11 cellular contexts compared by ENCODE assay signal in genomic region chr2:88754585-88755305, GRCh38.
DNase-seq lines count a peak whose midpoint lies in the region; ATAC-seq and TF ChIP-seq lines count a peak whose summit lies in the region.
"Had no signal": no experiment of that assay in that cellular context is flagged by ENCODE, and none has a peak within 500 bp of the region (broad histone marks: within the 10 kb centered on the region; RNA-seq: fewer than 3 reads in every experiment).

No MANE protein-coding gene starts in this region.

- H3K4me2 ChIP-seq in PC-3 (ENCODE audit: low read length): no peak overlapping the region

- H3K4me3 ChIP-seq in PC-3 (ENCODE audit: low read length): no peak overlapping the region
- H3K4me3 ChIP-seq: gastroesophageal sphincter, pancreas had no signal

- intact Hi-C loops in PC-3 (cut with micrococcal nuclease): no loop called here

- peaks cover 9% of the 10 kb centered on the region for H3K9me3 Mint-ChIP-seq in activated naive CD8-positive, alpha-beta T cell treated with anti-CD3 and anti-CD28 coated beads for 36 hours

- H3F3A ChIP-seq in PC-3 (ENCODE audit: low read length, unreplicated experiment): no peaks in the 10 kb centered on the region

- H4K20me1 ChIP-seq in PC-3 (ENCODE audit: low read length): no peaks in the 10 kb centered on the region

- H3K27me3 ChIP-seq in PC-3 (ENCODE audit: low read length): no peaks in the 10 kb centered on the region
- H3K27me3 ChIP-seq: gastroesophageal sphincter, pancreas had no signal

- DNase-seq in activated naive CD8-positive, alpha-beta T cell treated with anti-CD3 and anti-CD28 coated beads for 36 hours: no peak
- no peak for DNase-seq in T1000 (lab: John Stamatoyannopoulos, UW)
- no peak for DNase-seq in DMS114 treated with DMSO at 0.1 percent for 48 hours (lab: John Stamatoyannopoulos, UW; ENCODE audit: unreplicated experiment)
- no peak for DNase-seq in EL
- DNase-seq in PC-3: no peak
- DNase-seq: NCI-H187 treated with DMSO at 0.1 percent for 48 hours had no signal

- H3K36me3 ChIP-seq in PC-3 (ENCODE audit: low read depth, low read length): peaks cover 22% of the 10 kb centered on the region

- CTCF ChIA-PET in PC-3 (lab: Charles Lee): no interaction called here

- no peak overlapping the region for H2AFZ ChIP-seq in PC-3 (ENCODE audit: low read length)

- H3K4me1 ChIP-seq in PC-3 (ENCODE audit: insufficient read depth, low read length): no peaks in the 10 kb centered on the region
- H3K4me1 ChIP-seq: gastroesophageal sphincter had no signal

- no peaks in the 10 kb centered on the region for H3K79me2 ChIP-seq in PC-3 (ENCODE audit: low read length)

- no peak overlapping the region for H3K4me3 Mint-ChIP-seq in activated naive CD8-positive, alpha-beta T cell treated with anti-CD3 and anti-CD28 coated beads for 36 hours

- peak; percentile 29 for ATAC-seq in GM18499 (IDR thresholded peaks at IDR 0.05; ENCODE audit: insufficient read depth, unreplicated experiment)
- peak; percentile 15 for ATAC-seq in GM21381 (IDR thresholded peaks at IDR 0.05; ENCODE audit: unreplicated experiment)
- peak; percentile 35 for ATAC-seq in HG03378 (IDR thresholded peaks at IDR 0.05; ENCODE audit: unreplicated experiment)
- no peak for ATAC-seq in PC-3
- ATAC-seq: gastroesophageal sphincter had no signal

- peaks cover 40% of the 10 kb centered on the region for H3K4me1 Mint-ChIP-seq in activated naive CD8-positive, alpha-beta T cell treated with anti-CD3 and anti-CD28 coated beads for 36 hours

- no peaks in the 10 kb centered on the region for H3K9me2 ChIP-seq in PC-3 (replicated peaks; ENCODE audit: low read length)

- H3K9me3 ChIP-seq in PC-3 (ENCODE audit: low read length): no peaks in the 10 kb centered on the region
- H3K9me3 ChIP-seq: pancreas had no signal

- no peaks in the 10 kb centered on the region for H3K27me3 Mint-ChIP-seq in activated naive CD8-positive, alpha-beta T cell treated with anti-CD3 and anti-CD28 coated beads for 36 hours

- H3K27ac ChIP-seq in PC-3 (ENCODE audit: low read length): no peak overlapping the region
- H3K27ac ChIP-seq: gastroesophageal sphincter, pancreas had no signal

- no TSS peak for BruUV-seq in PC-3 (replicated peaks; lab: Mats Ljungman, UMichigan)

- no peak for TF ChIP-seq CTCF in PC-3 (conservative IDR thresholded peaks at IDR 0.05; ENCODE audit: low read depth, low read length)

- H3K27ac Mint-ChIP-seq in activated naive CD8-positive, alpha-beta T cell treated with anti-CD3 and anti-CD28 coated beads for 36 hours: peak overlapping the region; percentile 89

- no peak overlapping the region for H3K9ac ChIP-seq in PC-3 (ENCODE audit: low read length)

- POLR2A ChIA-PET in PC-3 (lab: Charles Lee; ENCODE audit: unreplicated experiment): no interaction called here

- H3K36me3 Mint-ChIP-seq in activated naive CD8-positive, alpha-beta T cell treated with anti-CD3 and anti-CD28 coated beads for 36 hours: peaks cover 67% of the 10 kb centered on the region
